ENCODE assay signal across 1 cellular context in genomic region chr17:57629470-57629869, GRCh38.
A peak's percentile ranks its signal among the peaks of the same experiment; 100 is the strongest.
TF ChIP-seq lines count a peak whose summit lies in the region.

No MANE protein-coding gene starts in this region.

TF ChIP-seq in GM12878, 131 proteins besides CTCF, POLR2A, EP300 and RAD21 (continued from another document):
- TF ChIP-seq, protein P1, sequence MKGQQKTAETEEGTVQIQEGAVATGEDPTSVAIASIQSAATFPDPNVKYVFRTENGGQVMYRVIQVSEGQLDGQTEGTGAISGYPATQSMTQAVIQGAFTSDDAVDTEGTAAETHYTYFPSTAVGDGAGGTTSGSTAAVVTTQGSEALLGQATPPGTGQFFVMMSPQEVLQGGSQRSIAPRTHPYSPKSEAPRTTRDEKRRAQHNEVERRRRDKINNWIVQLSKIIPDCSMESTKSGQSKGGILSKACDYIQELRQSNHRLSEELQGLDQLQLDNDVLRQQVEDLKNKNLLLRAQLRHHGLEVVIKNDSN (IDR thresholded peaks at IDR 0.05; ENCODE audit: borderline replicate concordance, extremely low read length, insufficient read depth, low read depth, low read length) = no peak
- TF ChIP-seq YBX1 (IDR thresholded peaks at IDR 0.05) (no peak), NR2F1 (conservative IDR thresholded peaks at IDR 0.05) (no peak), WRNIP1 (IDR thresholded peaks at IDR 0.05; ENCODE audit: borderline replicate concordance, low read depth, low read length) (no peak), MYC (IDR thresholded peaks at IDR 0.05; ENCODE audit: insufficient read depth, insufficient read length, insufficient replicate concordance, low read length, severe bottlenecking) (no peak), EED (IDR thresholded peaks at IDR 0.05; ENCODE audit: low read depth) (peak; percentile 78), HDAC6 (IDR thresholded peaks at IDR 0.05; ENCODE audit: unreplicated experiment) (no peak), MEF2A (IDR thresholded peaks at IDR 0.05; ENCODE audit: insufficient read depth, low read depth, low read length) (0 out of 2 replicates have a peak, but pooled peaks have one; percentile 20), RBBP5 (conservative IDR thresholded peaks at IDR 0.05) (no peak)
